Comparison of ENCODE assay signal across 1 cellular context in the genomic region with DNA sequence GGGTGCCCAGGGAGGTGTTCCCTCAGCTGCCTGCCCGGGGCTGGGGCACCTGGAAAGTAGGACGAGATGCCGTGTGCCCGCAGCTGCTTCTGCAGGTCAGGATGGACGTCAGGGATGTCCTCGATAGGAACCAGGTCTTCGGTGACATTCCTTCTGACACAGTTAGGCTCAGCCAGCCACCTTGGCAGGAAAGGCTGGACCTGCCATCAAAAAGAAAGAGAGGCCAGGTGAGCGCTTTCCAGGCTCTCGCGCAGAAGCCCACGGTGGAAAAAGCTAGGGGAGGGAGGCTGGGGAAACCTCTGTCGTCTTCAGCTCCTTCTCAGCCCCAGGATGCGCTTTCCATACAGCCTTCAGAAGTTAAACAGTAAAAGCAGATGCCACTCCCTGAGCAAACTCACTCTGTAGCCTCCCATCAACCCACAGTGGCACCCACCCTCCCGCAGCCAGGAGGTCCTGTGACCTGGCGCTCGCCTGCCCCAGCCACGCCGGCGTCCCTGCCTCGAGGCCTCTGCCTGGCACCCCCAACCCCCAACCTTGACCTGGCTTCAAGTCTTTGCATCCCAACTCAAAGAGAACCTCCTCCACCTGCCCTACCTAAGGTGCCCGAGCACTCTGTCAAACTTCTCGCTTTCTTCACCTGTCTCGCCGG.
A peak's percentile ranks its signal among the peaks of the same experiment; 100 is the strongest.
TF ChIP-seq lines count a peak whose summit lies in the region.

No MANE protein-coding gene starts in this region.

TF ChIP-seq in HepG2, 621 proteins besides CTCF, POLR2A, EP300 and RAD21:
- TF ChIP-seq ZNF891 (CRISPR knock-in tag; IDR thresholded peaks at IDR 0.05) (0 out of 2 replicates have a peak, but pooled peaks have one; percentile 1), ZSCAN30 (CRISPR knock-in tag; IDR thresholded peaks at IDR 0.05) (no peak), SPEN (CRISPR knock-in tag; IDR thresholded peaks at IDR 0.05; ENCODE audit: low read depth) (no peak), TAF1 (CRISPR knock-in tag; IDR thresholded peaks at IDR 0.05) (0 out of 2 replicates have a peak, but pooled peaks have one; percentile 15)
- TF ChIP-seq, protein P1, sequence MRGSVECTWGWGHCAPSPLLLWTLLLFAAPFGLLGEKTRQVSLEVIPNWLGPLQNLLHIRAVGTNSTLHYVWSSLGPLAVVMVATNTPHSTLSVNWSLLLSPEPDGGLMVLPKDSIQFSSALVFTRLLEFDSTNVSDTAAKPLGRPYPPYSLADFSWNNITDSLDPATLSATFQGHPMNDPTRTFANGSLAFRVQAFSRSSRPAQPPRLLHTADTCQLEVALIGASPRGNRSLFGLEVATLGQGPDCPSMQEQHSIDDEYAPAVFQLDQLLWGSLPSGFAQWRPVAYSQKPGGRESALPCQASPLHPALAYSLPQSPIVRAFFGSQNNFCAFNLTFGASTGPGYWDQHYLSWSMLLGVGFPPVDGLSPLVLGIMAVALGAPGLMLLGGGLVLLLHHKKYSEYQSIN (CRISPR knock-in tag; IDR thresholded peaks at IDR 0.05; ENCODE audit: borderline replicate concordance): no peak
